23 cellular contexts compared by ENCODE assay signal in the genomic region with DNA sequence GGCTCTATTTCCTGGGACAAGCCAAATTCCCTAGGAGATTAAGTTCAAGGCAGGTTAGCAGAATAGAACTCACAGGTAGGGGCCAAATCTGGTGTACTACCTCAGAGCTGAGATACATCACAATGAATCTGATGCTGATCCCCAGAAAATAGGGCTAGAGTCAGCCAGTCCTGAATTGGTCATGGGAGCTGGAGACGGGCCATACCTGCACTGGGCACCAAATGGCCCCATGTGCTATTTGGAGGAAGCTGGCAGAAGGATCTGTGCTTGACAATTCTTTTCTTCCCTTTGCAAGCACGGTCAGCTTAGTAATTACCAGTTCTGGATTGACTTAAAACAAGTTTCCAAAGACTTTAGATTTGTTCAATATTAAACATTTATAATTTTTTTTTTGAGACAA.
"Had no signal": no experiment of that assay in that cellular context is flagged by ENCODE, and none has a peak within 500 bp of the region (broad histone marks: within the 10 kb centered on the region; RNA-seq: fewer than 3 reads in every experiment).

No MANE protein-coding gene starts in this region.

- H3K27ac ChIP-seq: neural progenitor cell, ovary, parathyroid adenoma, psoas muscle, right lobe of liver, sigmoid colon, stomach, thoracic aorta, thyroid gland, tibial nerve, upper lobe of left lung had no signal

- H3K4me3 ChIP-seq: neural progenitor cell, ovary, psoas muscle, right lobe of liver, sigmoid colon, stomach, thoracic aorta, thyroid gland, tibial nerve, upper lobe of left lung had no signal

- DNase-seq: natural killer cell; occipital lobe; ovary; posterior cingulate gyrus; psoas muscle; right cardiac atrium; right lobe of liver; sigmoid colon; small intestine; stimulated activated CD4-positive, alpha-beta T cell treated with anti-CD3 and anti-CD28 coated beads, Interleukin-15, amount 100 ng/mL, for 24 hours; stimulated activated CD4-positive, alpha-beta T cell treated with anti-CD3 and anti-CD28 coated beads, Interleukin-2, amount 100 ng/mL, for 24 hours; stimulated activated CD4-positive, alpha-beta T cell treated with anti-CD3 and anti-CD28 coated beads, Interleukin-2, amount 100 ng/mL, for 48 hours; stimulated activated CD4-positive, alpha-beta T cell treated with anti-CD3 and anti-CD28 coated beads, Interleukin-4, amount 100 ng/mL, for 24 hours; stimulated activated naive B cell treated with anti-CD40 and anti-IgM and Interleukin-4, amounts not matched to agents 10 μg/mL and 1 μg/mL and 100 μg/mL, for 72 hours; stimulated activated naive CD4-positive, alpha-beta T cell treated with Interleukin-2 at 50 U/mL for 16 hours; stomach; trophoblast cell; upper lobe of left lung had no signal

- H3K9me3 ChIP-seq: ovary, psoas muscle, right lobe of liver, sigmoid colon, stomach, thoracic aorta, thyroid gland, tibial nerve, upper lobe of left lung had no signal

- H3K4me1 ChIP-seq: parathyroid adenoma, psoas muscle, right lobe of liver, sigmoid colon, tibial nerve had no signal

- H3K36me3 ChIP-seq: neural progenitor cell, ovary, right lobe of liver, sigmoid colon, stomach, thoracic aorta, thyroid gland, tibial nerve, upper lobe of left lung had no signal

- H3K27me3 ChIP-seq: neural progenitor cell, ovary, right lobe of liver, sigmoid colon, stomach, thyroid gland, tibial nerve, upper lobe of left lung had no signal
